In genomic region chr7:106731207-106731606, GRCh38 we compare ENCODE assay signal across 10 cellular contexts.
DNase-seq lines count a peak whose midpoint lies in the region; FAIRE-seq and TF ChIP-seq lines count a peak whose summit lies in the region.
"Had no signal": no experiment of that assay in that cellular context is flagged by ENCODE, and none has a peak within 500 bp of the region (broad histone marks: within the 10 kb centered on the region; RNA-seq: fewer than 3 reads in every experiment).

No MANE protein-coding gene starts in this region.

- H3K36me3 ChIP-seq in neuronal stem cell (replicated peaks in 1 of 2; ENCODE audit: control insufficient read depth in 2 of 2, insufficient read depth in 2 of 2, low read length in 2 of 2), result no peaks in the 10 kb centered on the region
- H3K36me3 ChIP-seq: upper lobe of left lung had no signal

- H2AK5ac ChIP-seq in neuronal stem cell (ENCODE audit: low read depth, low read length), result no peak overlapping the region

- no peak overlapping the region for H4K8ac ChIP-seq in neuronal stem cell (ENCODE audit: low read depth, low read length)

- no peak overlapping the region for H3K18ac ChIP-seq in neuronal stem cell (ENCODE audit: low read length)

- H3K9me3 ChIP-seq in neuronal stem cell (replicated peaks in 1 of 2; ENCODE audit: control insufficient read depth in 2 of 2, insufficient read depth in 1 of 2, low read depth in 1 of 2, low read length in 2 of 2), result no peaks in the 10 kb centered on the region
- H3K9me3 ChIP-seq: A549, upper lobe of left lung had no signal

- H2BK5ac ChIP-seq in neuronal stem cell (ENCODE audit: low read length), result no peak overlapping the region

- H2BK15ac ChIP-seq in neuronal stem cell (ENCODE audit: low read length), result no peak overlapping the region

- WGBS in neuronal stem cell (ENCODE audit: extremely low coverage in 2 of 2, insufficient read length in 2 of 2, insufficient replicate concordance in 1 of 2), 2 donors, result no CpG with 5 or more reads among the region's 5 CpGs

- H3K4ac ChIP-seq in neuronal stem cell (ENCODE audit: low read length), result no peak overlapping the region

- H3K27ac ChIP-seq in neuronal stem cell (replicated peaks; ENCODE audit: low read length), result no peak overlapping the region
- H3K27ac ChIP-seq: A549 had no signal

- in situ Hi-C loops in ACHN (cut with HindIII; ENCODE audit: low pct_ligation_motif_present, low pct_unique_long_range_greater_than_20kb, low sequenced_read_pairs), result no loop called here

- TF ChIP-seq CTCF in NB4 (IDR thresholded peaks at IDR 0.05; ENCODE audit: low read depth, low read length), result no peak

- H3K4me3 ChIP-seq in NB4 (ENCODE audit: low read depth, low read length) (no peak overlapping the region), neuronal stem cell (ENCODE audit: low read length in 2 of 2) (no peak overlapping the region)
- H3K4me3 ChIP-seq: A549, upper lobe of left lung had no signal

- no peak overlapping the region for H2BK12ac ChIP-seq in neuronal stem cell (ENCODE audit: low read length)

- H3K4me1 ChIP-seq in neuronal stem cell (ENCODE audit: control insufficient read depth in 2 of 2, insufficient read depth in 1 of 2, low read depth in 1 of 2, low read length in 2 of 2), result peaks cover 0 to 4% of the 10 kb centered on the region in 2 donors
- H3K4me1 ChIP-seq: A549 had no signal

- H3K14ac ChIP-seq in neuronal stem cell (ENCODE audit: low read length), result no peak overlapping the region

- no peak overlapping the region for H3K9ac ChIP-seq in neuronal stem cell (ENCODE audit: low read depth, low read length, poor library complexity)

- H4K91ac ChIP-seq in neuronal stem cell (ENCODE audit: low read depth, low read length, poor library complexity), result no peak overlapping the region

- no peak overlapping the region for H2AFZ ChIP-seq in neuronal stem cell (ENCODE audit: low read length)

- no peaks in the 10 kb centered on the region for H3K27me3 ChIP-seq in neuronal stem cell (ENCODE audit: control insufficient read depth in 3 of 3, insufficient read depth in 3 of 3, low read depth in 1 of 3, low read length in 3 of 3)
- H3K27me3 ChIP-seq: upper lobe of left lung had no signal

- no peak overlapping the region for H3K4me2 ChIP-seq in neuronal stem cell (ENCODE audit: insufficient read depth, low read length, poor library complexity, severe bottlenecking)
- H3K4me2 ChIP-seq: A549 had no signal

- no peak for TF ChIP-seq POLR2A in H54 (IDR thresholded peaks at IDR 0.05; ENCODE audit: low read depth, low read length)
- no peak for TF ChIP-seq POLR2A in NB4 (IDR thresholded peaks at IDR 0.05; ENCODE audit: extremely low read depth, insufficient read length)

- no peak overlapping the region for H3K23ac ChIP-seq in neuronal stem cell (ENCODE audit: low read depth, low read length, poor library complexity)

- no peaks in the 10 kb centered on the region for H3K79me1 ChIP-seq in neuronal stem cell (ENCODE audit: low read depth, low read length)

- DNase-seq in NCI-H1092 treated with DMSO at 0.1 percent for 48 hours (lab: John Stamatoyannopoulos, UW) (peak; percentile 18), NCI-H1092 (lab: John Stamatoyannopoulos, UW) (no peak), H54 (ENCODE audit: insufficient read length, low spot score) (no peak), NB4 (ENCODE audit: low read depth) (peak; percentile 84), myocyte (ENCODE audit: low read depth) (peak; percentile 48), ACHN (no peak), neuronal stem cell (ENCODE audit: low spot score) (no peak), COLO668 (lab: John Stamatoyannopoulos, UW; ENCODE audit: unreplicated experiment) (no peak)
- DNase-seq: upper lobe of left lung had no signal

- H2BK120ac ChIP-seq in neuronal stem cell (ENCODE audit: low read depth, low read length), result no peak overlapping the region

- peak; percentile 48 for FAIRE-seq in H54 (lab: Jason Lieb, UNC)
- FAIRE-seq: A549 had no signal

Comparison
In these comparisons a context has a peak if more than half of its experiments do, and no peak if none do; other contexts are left out.
1. DNase-seq: peak in NCI-H1092 treated with DMSO at 0.1 percent for 48 hours (single experiment), NB4 (single experiment) and myocyte (single experiment); none in NCI-H1092 (single experiment), H54 (single experiment), ACHN (single experiment), neuronal stem cell (single experiment) and COLO668 (single experiment).